30 cellular contexts compared by ENCODE assay signal in the genomic region with DNA sequence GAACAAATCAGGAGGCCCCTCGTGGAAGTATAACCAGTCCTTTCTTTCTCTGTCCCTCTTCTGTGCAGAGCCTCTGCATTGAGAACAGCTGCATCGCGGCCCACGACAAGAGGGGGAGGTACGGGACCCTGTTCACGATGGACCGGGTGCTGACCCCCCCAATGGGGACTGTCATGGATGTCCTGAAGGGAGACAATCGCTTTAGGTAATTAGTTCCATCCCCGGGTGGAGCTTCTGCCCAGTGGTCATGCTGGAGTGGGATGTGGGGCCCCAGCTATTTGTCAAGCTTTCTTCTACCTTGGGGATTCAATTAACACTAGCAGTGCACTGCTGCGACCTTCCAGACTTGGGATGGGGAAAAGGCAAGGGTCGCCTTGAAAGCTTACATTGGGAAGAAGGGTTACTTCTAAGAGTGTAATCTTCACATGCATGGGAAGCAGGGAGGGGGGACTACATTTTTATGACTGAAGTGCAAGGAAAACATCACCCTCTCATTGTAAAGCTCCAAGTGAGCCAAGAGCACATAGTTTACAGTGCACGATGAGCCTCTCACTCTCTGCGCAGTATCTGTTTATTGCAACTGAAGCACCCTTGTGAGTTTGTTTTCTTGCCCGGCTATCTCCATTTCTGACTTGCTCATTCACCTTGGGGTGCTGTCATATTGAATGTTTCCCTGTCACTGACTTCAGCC. TPM values are rescaled to one million over a fixed set of nuclear protein-coding genes. Genes with fewer than 3 reads are reported as not detected.
DNase-seq lines count a peak whose midpoint lies in the region; ATAC-seq, FAIRE-seq and TF ChIP-seq lines count a peak whose summit lies in the region.
"Had no signal": no experiment of that assay in that cellular context is flagged by ENCODE, and none has a peak within 500 bp of the region (broad histone marks: within the 10 kb centered on the region; RNA-seq: fewer than 3 reads in every experiment).

No MANE protein-coding gene starts in this region.

- H3K27me3 ChIP-seq in osteoblast (ENCODE audit: insufficient read depth, low read length): no peaks in the 10 kb centered on the region
- H3K27me3 ChIP-seq: BLaER1 treated with 17β-estradiol and CSF1 and Interleukin-3, amounts not matched to agents 10 nM and 100 nM; neural progenitor cell had no signal

- no peak for TF ChIP-seq EP300 in A549 (IDR thresholded peaks at IDR 0.05)

- no peak for TF ChIP-seq RAD21 in A549 (conservative IDR thresholded peaks at IDR 0.05 in 1 of 2, IDR thresholded peaks at IDR 0.05 in 1 of 2)

- H3K36me3 Mint-ChIP-seq in glutamatergic neuron (ENCODE audit: unreplicated experiment): no peaks in the 10 kb centered on the region
- H3K36me3 Mint-ChIP-seq: activated naive CD8-positive, alpha-beta T cell treated with anti-CD3 and anti-CD28 coated beads for 36 hours; neural progenitor cell had no signal

- H3K4me3 Mint-ChIP-seq in glutamatergic neuron (ENCODE audit: unreplicated experiment): no peak overlapping the region
- H3K4me3 Mint-ChIP-seq: activated B cell treated with CpG ODN at 0.5 μM for 24 hours; activated naive CD8-positive, alpha-beta T cell treated with anti-CD3 and anti-CD28 coated beads for 36 hours; neural progenitor cell had no signal

- WGBS in A549 (ENCODE audit: missing lambda C conversion rate): 88% methylated on average over 14 of the region's 14 CpGs

- H3K9me3 ChIP-seq in A549 (no peaks in the 10 kb centered on the region), HEK293 (ENCODE audit: control insufficient read depth, insufficient read depth, low read depth, low read length) (no peaks in the 10 kb centered on the region), osteoblast (ENCODE audit: low read depth, low read length) (no peaks in the 10 kb centered on the region)
- H3K9me3 ChIP-seq: BLaER1 treated with 17β-estradiol and CSF1 and Interleukin-3, amounts not matched to agents 10 nM and 100 nM; HAP-1; mucosa of descending colon had no signal

- no peak for ATAC-seq in A549
- ATAC-seq: esophagus mucosa, left ventricle myocardium superior, mucosa of descending colon had no signal

- H3K4me3 ChIP-seq in A549 (no peak overlapping the region), HEK293 (ENCODE audit: low read depth, low read length) (no peak overlapping the region), coronary artery (no peak overlapping the region), osteoblast (ENCODE audit: insufficient read depth, low read length) (no peak overlapping the region)
- H3K4me3 ChIP-seq: BLaER1 treated with 17β-estradiol and CSF1 and Interleukin-3, amounts not matched to agents 10 nM and 100 nM; HAP-1; mucosa of descending colon; neural progenitor cell had no signal

- DNase-seq in A549 (ENCODE audit: low read depth in 1 of 2, low spot score in 1 of 2) (no peak), coronary artery (ENCODE audit: low spot score) (peak; percentile 56), osteoblast (ENCODE audit: insufficient read length, low spot score, missing footprints) (no peak), glutamatergic neuron (no peak), glomerular visceral epithelial cell (ENCODE audit: extremely low spot score) (no peak), NCI-H2107 (lab: John Stamatoyannopoulos, UW) (no peak), DMS153 treated with DMSO at 0.1 percent for 48 hours (lab: John Stamatoyannopoulos, UW; ENCODE audit: unreplicated experiment) (no peak)
- DNase-seq: activated B cell treated with CpG ODN at 0.5 μM for 24 hours; activated CD4-positive, alpha-beta T cell treated with anti-CD3 and anti-CD28 coated beads, Interleukin-2, amount 50 U/mL, for 48 hours; activated naive CD8-positive, alpha-beta T cell treated with anti-CD3 and anti-CD28 coated beads for 36 hours; left ventricle myocardium superior; mucosa of descending colon; NCI-H1105; NCI-H2029 treated with DMSO at 0.1 percent for 48 hours; NCI-H446; OCI-M1; posterior cingulate gyrus; Right ventricle myocardium superior; stimulated activated CD4-positive, alpha-beta T cell treated with anti-CD3 and anti-CD28 coated beads, Interleukin-1b, Interleukin-23, amount 100 ng/mL, for 48 hours; substantia nigra; SW 1271 had no signal

- H3K36me3 ChIP-seq in HEK293 (ENCODE audit: control insufficient read depth in 2 of 2, insufficient read depth in 1 of 2, low read length in 2 of 2) (no peaks in the 10 kb centered on the region), osteoblast (ENCODE audit: insufficient read depth, low read length) (peaks cover 86% of the 10 kb centered on the region)
- H3K36me3 ChIP-seq: BLaER1 treated with 17β-estradiol and CSF1 and Interleukin-3, amounts not matched to agents 10 nM and 100 nM; HAP-1; neural progenitor cell had no signal

- H3K4me1 Mint-ChIP-seq in glutamatergic neuron (ENCODE audit: low read depth, unreplicated experiment): peaks cover 10% of the 10 kb centered on the region
- H3K4me1 Mint-ChIP-seq: activated B cell treated with CpG ODN at 0.5 μM for 24 hours; activated naive CD8-positive, alpha-beta T cell treated with anti-CD3 and anti-CD28 coated beads for 36 hours had no signal

- H3K27ac ChIP-seq in A549 (peak overlapping the region; percentile 86 to 93), HEK293 (ENCODE audit: extremely low read depth, low read depth, low read length) (no peak overlapping the region), coronary artery (peak overlapping the region in 1 of 2 donors; percentile 84), osteoblast (ENCODE audit: low read depth, low read length) (peak overlapping the region; percentile 92)
- H3K27ac ChIP-seq: BLaER1 treated with 17β-estradiol and CSF1 and Interleukin-3, amounts not matched to agents 10 nM and 100 nM; neural progenitor cell had no signal

- H3K79me2 ChIP-seq in osteoblast (ENCODE audit: insufficient read depth, low read length): no peaks in the 10 kb centered on the region

- H3K4me1 ChIP-seq in A549 (peaks cover 97% of the 10 kb centered on the region), HEK293 (ENCODE audit: control insufficient read depth, insufficient read depth, low read length) (peaks cover 15% of the 10 kb centered on the region), osteoblast (ENCODE audit: insufficient read depth, low read length) (peaks cover 81% of the 10 kb centered on the region)
- H3K4me1 ChIP-seq: HAP-1 had no signal

- no peak for TF ChIP-seq CTCF in A549 (IDR thresholded peaks at IDR 0.05)
- no peak for TF ChIP-seq CTCF in HEK293 (tag by site-specific recombination; IDR thresholded peaks at IDR 0.05)
- no peak for TF ChIP-seq CTCF in coronary artery (IDR thresholded peaks at IDR 0.05)
- TF ChIP-seq CTCF in osteoblast (IDR thresholded peaks at IDR 0.05; ENCODE audit: extremely low read depth, low read depth, low read length): no peak
- no peak for TF ChIP-seq CTCF in glutamatergic neuron (IDR thresholded peaks at IDR 0.05; ENCODE audit: partially characterized antibody, unreplicated experiment)

- peaks cover 2% of the 10 kb centered on the region for H3K27me3 Mint-ChIP-seq in glutamatergic neuron (ENCODE audit: unreplicated experiment)

- no peak overlapping the region for H2AFZ ChIP-seq in osteoblast (ENCODE audit: low read length)
- H2AFZ ChIP-seq: neural progenitor cell had no signal

- POLR2A ChIA-PET in A549 (lab: Yijun Ruan, JAX): interaction anchor here (0.9 kb wide), 1 partner anchor 15 kb away, joined by 3 read pairs; no protein-coding TSS in a partner anchor
- POLR2A ChIA-PET in HEK293 (lab: Yijun Ruan, JAX): no interaction called here

- FAIRE-seq in A549 (lab: Jason Lieb, UNC): no peak
- FAIRE-seq: frontal cortex, islet of Langerhans, urothelium cell line had no signal

- no peak for TF ChIP-seq POLR2A in A549 (IDR thresholded peaks at IDR 0.05; ENCODE audit: low read length)

- CTCF ChIA-PET in A549 (lab: Yijun Ruan, JAX): interaction anchor here (0.8 to 5.5 kb wide), 12 partner anchors 8 to 167 kb away, joined by 3 to 79 read pairs (median 12); a partner anchor contains a TSS
- CTCF ChIA-PET in HEK293 (lab: Yijun Ruan, JAX): interaction anchor here (0.9 to 4.3 kb wide), 5 partner anchors 10 to 110 kb away, joined by 3 to 19 read pairs (median 7); no protein-coding TSS in a partner anchor

- no peak overlapping the region for H3K27ac Mint-ChIP-seq in glutamatergic neuron (ENCODE audit: unreplicated experiment)
- H3K27ac Mint-ChIP-seq: activated B cell treated with CpG ODN at 0.5 μM for 24 hours; activated naive CD8-positive, alpha-beta T cell treated with anti-CD3 and anti-CD28 coated beads for 36 hours; activated T-helper 2 cell treated with anti-CD3 and anti-CD28 coated beads, Interferon-gamma antibody, Interleukin-2, Interleukin-4, amounts not matched to agents 10 μg/mL and 5 μg/mL and 100 μg/mL, durations not matched to agents 14 hours and 24 hours and 36 hours; neural progenitor cell had no signal

- peak overlapping the region; percentile 73 for H3K4me2 ChIP-seq in A549
- no peak overlapping the region for H3K4me2 ChIP-seq in osteoblast (ENCODE audit: insufficient read depth, low read length)
- H3K4me2 ChIP-seq: neural progenitor cell had no signal

- no peaks in the 10 kb centered on the region for H4K20me1 ChIP-seq in osteoblast (ENCODE audit: insufficient read depth, low read length)
- H4K20me1 ChIP-seq: BLaER1 treated with 17β-estradiol and CSF1 and Interleukin-3, amounts not matched to agents 10 nM and 100 nM had no signal

- H3K9me3 Mint-ChIP-seq in glutamatergic neuron (ENCODE audit: unreplicated experiment): peaks cover 2% of the 10 kb centered on the region
- H3K9me3 Mint-ChIP-seq: activated B cell treated with CpG ODN at 0.5 μM for 24 hours; activated naive CD8-positive, alpha-beta T cell treated with anti-CD3 and anti-CD28 coated beads for 36 hours; activated T-helper 2 cell treated with anti-CD3 and anti-CD28 coated beads, Interferon-gamma antibody, Interleukin-2, Interleukin-4, amounts not matched to agents 10 μg/mL and 5 μg/mL and 100 μg/mL, durations not matched to agents 14 hours and 24 hours and 36 hours; neural progenitor cell had no signal

TF ChIP-seq in A549, 52 proteins besides CTCF, POLR2A, EP300 and RAD21 (continues in another document):
- TF ChIP-seq TP53 (CRISPR knock-in tag; IDR thresholded peaks at IDR 0.05) (no peak), FOSL2 (IDR thresholded peaks at IDR 0.05) (no peak), FOSL2 (CRISPR knock-in tag; IDR thresholded peaks at IDR 0.05) (no peak), JUNB (IDR thresholded peaks at IDR 0.05) (no peak), BHLHE40 (IDR thresholded peaks at IDR 0.05; ENCODE audit: low read depth, low read length) (no peak)

TF ChIP-seq in HEK293, 187 proteins besides CTCF, POLR2A, EP300 and RAD21 (continues in another document):
- TF ChIP-seq ZFP41 (tag by site-specific recombination; IDR thresholded peaks at IDR 0.05; ENCODE audit: borderline replicate concordance) (no peak), ZFP37 (tag by site-specific recombination; IDR thresholded peaks at IDR 0.05) (no peak), KLF16 (tag by site-specific recombination; IDR thresholded peaks at IDR 0.05) (no peak)

RNA-seq across cellular contexts. Expression of a gene that starts 27.0 kb away (rescaled TPM):
- polyA plus RNA-seq in A549 (2011; rRNA removed) (1,135 and 1,466 TPM in 2 replicates), A549 (2017; fragmentation: RNase III; extraction: RNeasy Plus Mini Kit Qiagen cat#74134 plus additional on column Dnase treatment) (1,411 to 1,859 TPM (median 1,765 TPM) in 3 replicates)
- 661 and 843 TPM in 2 replicates for polyA plus RNA-seq in A549 (2012; cell fraction: cytosol; rRNA removed)
- polyA plus RNA-seq in A549 (2012; cell fraction: nucleus; rRNA removed): 1,811 and 1,913 TPM in 2 replicates
- 1,411 and 1,484 TPM in 2 replicates for polyA minus RNA-seq in A549 (2011; rRNA and poly(A)+ RNA removed)
- total RNA-seq in osteoblast (1,700 and 2,120 TPM in 2 replicates), glutamatergic neuron (ENCODE audit: unreplicated experiment) (2.3 TPM)
- total RNA-seq: activated naive CD8-positive, alpha-beta T cell treated with anti-CD3 and anti-CD28 coated beads for 36 hours; activated T-helper 2 cell treated with anti-CD3 and anti-CD28 coated beads, Interferon-gamma antibody, Interleukin-2, Interleukin-4, amounts not matched to agents 10 μg/mL and 5 μg/mL and 100 μg/mL, durations not matched to agents 14 hours and 24 hours and 36 hours had no signal

Comparison
In these comparisons a context has a peak if more than half of its experiments do, and no peak if none do; other contexts are left out.
1. RNA of a gene that starts 27.0 kb away (total RNA-seq): 1,700 to 2,120 TPM in osteoblast; 2.3 TPM in glutamatergic neuron (single experiment); every median in the first group is over 100 times any median in the second.